Comparison of ENCODE assay signal across 10 cellular contexts in genomic region chr12:65827827-65828231, GRCh38. TPM values are rescaled to one million over a fixed set of nuclear protein-coding genes. Genes with fewer than 3 reads are reported as not detected.
DNase-seq lines count a peak whose midpoint lies in the region; FAIRE-seq and TF ChIP-seq lines count a peak whose summit lies in the region.
"Had no signal": no experiment of that assay in that cellular context is flagged by ENCODE, and none has a peak within 500 bp of the region (broad histone marks: within the 10 kb centered on the region; RNA-seq: fewer than 3 reads in every experiment).

No MANE protein-coding gene starts in this region.

- 47 to 51% methylated on average over 3 of the region's 3 CpGs for WGBS in GM23248 (ENCODE audit: low coverage in 1 of 2, low lambda C conversion rate in 2 of 2, missing lambda C conversion rate in 2 of 2), 2 experiments
- 70 to 80% (median 71%) methylated on average over 3 of the region's 3 CpGs for WGBS in small intestine, 3 donors
- 50 to 71% methylated on average over 3 of the region's 3 CpGs for WGBS in sigmoid colon, 2 donors

- DNase-seq in GM23248 (peak; percentile 29), SJSA1 (ENCODE audit: low read depth in 1 of 2, low spot score in 2 of 2) (peak; percentile 83 to 99), fibroblast of pulmonary artery (ENCODE audit: low read depth) (peak; percentile 53), osteoblast (ENCODE audit: insufficient read length, low spot score, missing footprints) (peak; percentile 25), vagina (ENCODE audit: extremely low spot score in 2 of 2) (no peak), small intestine (no peak), sigmoid colon (no peak), NCI-H524 (lab: John Stamatoyannopoulos, UW) (no peak)
- DNase-seq: NCI-H1930, T-helper 9 cell had no signal

- H3F3A ChIP-seq in GM23248 (ENCODE audit: insufficient read depth) = peaks cover 67% of the 10 kb centered on the region

- H3K27ac ChIP-seq in GM23248 (peak overlapping the region; percentile 75), SJSA1 (peak overlapping the region; percentile 81), osteoblast (ENCODE audit: low read depth, low read length) (peak overlapping the region; percentile 96), vagina (no peak overlapping the region), small intestine (ENCODE audit: low read depth in 1 of 2, low read length in 1 of 2) (no peak overlapping the region), sigmoid colon (no peak overlapping the region)

- peaks cover 77% of the 10 kb centered on the region for H3K79me2 ChIP-seq in GM23248 (ENCODE audit: insufficient read depth)
- peaks cover 84% of the 10 kb centered on the region for H3K79me2 ChIP-seq in osteoblast (ENCODE audit: insufficient read depth, low read length)

- peaks cover 24% of the 10 kb centered on the region; the same call in 1 of the 2 replicates for H3K36me3 ChIP-seq in GM23248 (ENCODE audit: low read depth)
- peaks cover 81% of the 10 kb centered on the region for H3K36me3 ChIP-seq in SJSA1
- H3K36me3 ChIP-seq in osteoblast (ENCODE audit: insufficient read depth, low read length) = peaks cover 42% of the 10 kb centered on the region
- no peaks in the 10 kb centered on the region for H3K36me3 ChIP-seq in vagina
- H3K36me3 ChIP-seq in small intestine (ENCODE audit: control insufficient read depth in 2 of 2, insufficient read depth in 2 of 2, low read length in 2 of 2) = no peaks in the 10 kb centered on the region
- no peaks in the 10 kb centered on the region for H3K36me3 ChIP-seq in sigmoid colon

- H3K9me3 ChIP-seq in GM23248 (ENCODE audit: low read depth) (no peaks in the 10 kb centered on the region), SJSA1 (replicated peaks) (peaks cover 7% of the 10 kb centered on the region), osteoblast (ENCODE audit: low read depth, low read length) (no peaks in the 10 kb centered on the region), vagina (no peaks in the 10 kb centered on the region), small intestine (ENCODE audit: control insufficient read depth, low read depth) (no peaks in the 10 kb centered on the region), sigmoid colon (no peaks in the 10 kb centered on the region)

- H3K4me3 ChIP-seq in GM23248 = peak overlapping the region; percentile 91
- H3K4me3 ChIP-seq in SJSA1 = peak overlapping the region; percentile 87
- peak overlapping the region; percentile 82 for H3K4me3 ChIP-seq in fibroblast of pulmonary artery (replicated peaks; ENCODE audit: low read depth, low read length)
- peak overlapping the region; percentile 90 for H3K4me3 ChIP-seq in osteoblast (ENCODE audit: insufficient read depth, low read length)
- H3K4me3 ChIP-seq in vagina = no peak overlapping the region
- H3K4me3 ChIP-seq in small intestine (ENCODE audit: low read depth in 1 of 2, low read length in 2 of 2) = no peak overlapping the region
- no peak overlapping the region for H3K4me3 ChIP-seq in sigmoid colon

- in situ Hi-C loops in GM23248 (cut with MboI) = no loop called here

- H3K4me2 ChIP-seq in GM23248 (ENCODE audit: unreplicated experiment) (peak overlapping the region; percentile 85), osteoblast (ENCODE audit: insufficient read depth, low read length) (peak overlapping the region; percentile 95)

- FAIRE-seq in small intestine (lab: Jason Lieb, UNC) = no peak

- H3K27me3 ChIP-seq in GM23248 (replicated peaks; ENCODE audit: insufficient read depth) = no peaks in the 10 kb centered on the region
- H3K27me3 ChIP-seq in SJSA1 (replicated peaks) = no peaks in the 10 kb centered on the region
- H3K27me3 ChIP-seq in osteoblast (ENCODE audit: insufficient read depth, low read length) = no peaks in the 10 kb centered on the region
- peaks cover 11% of the 10 kb centered on the region for H3K27me3 ChIP-seq in vagina
- H3K27me3 ChIP-seq in small intestine (ENCODE audit: control insufficient read depth in 2 of 2, insufficient read depth in 2 of 2, low read length in 2 of 2) = peaks cover 0 to 13% of the 10 kb centered on the region in 2 donors
- peaks cover 29 to 64% (median 34%) of the 10 kb centered on the region in 3 donors for H3K27me3 ChIP-seq in sigmoid colon

- TF ChIP-seq POLR2A in vagina (IDR thresholded peaks at IDR 0.05) (no peak), sigmoid colon (IDR thresholded peaks at IDR 0.05) (no peak)

- TF ChIP-seq CTCF in fibroblast of pulmonary artery (IDR thresholded peaks at IDR 0.05; ENCODE audit: low read length, missing control alignments) = no peak
- TF ChIP-seq CTCF in osteoblast (IDR thresholded peaks at IDR 0.05; ENCODE audit: extremely low read depth, low read depth, low read length) = no peak
- TF ChIP-seq CTCF in vagina (IDR thresholded peaks at IDR 0.05) = no peak
- TF ChIP-seq CTCF in sigmoid colon (IDR thresholded peaks at IDR 0.05) = no peak

- H2AFZ ChIP-seq in GM23248 (no peak overlapping the region), osteoblast (ENCODE audit: low read length) (no peak overlapping the region)

- intact Hi-C loops in vagina (cut with DNase I) (no loop called here), sigmoid colon (cut with DNase I) (no loop called here)

- peak overlapping the region; percentile 86 for H3K9ac ChIP-seq in GM23248

- TF ChIP-seq EP300 in sigmoid colon (IDR thresholded peaks at IDR 0.05) = no peak

- H3K4me1 ChIP-seq in GM23248 (ENCODE audit: insufficient read depth) = peaks cover 66% of the 10 kb centered on the region
- H3K4me1 ChIP-seq in SJSA1 (replicated peaks) = peaks cover 72% of the 10 kb centered on the region
- peaks cover 63% of the 10 kb centered on the region for H3K4me1 ChIP-seq in osteoblast (ENCODE audit: insufficient read depth, low read length)
- peaks cover 34% of the 10 kb centered on the region for H3K4me1 ChIP-seq in vagina
- H3K4me1 ChIP-seq in small intestine (ENCODE audit: control insufficient read depth in 2 of 2, insufficient read depth in 1 of 2, low read depth in 1 of 2, low read length in 1 of 2) = no peaks in the 10 kb centered on the region
- H3K4me1 ChIP-seq in sigmoid colon = peaks cover 0 to 35% (median 33%) of the 10 kb centered on the region in 4 donors

- no peaks in the 10 kb centered on the region for H3K9me2 ChIP-seq in GM23248 (ENCODE audit: insufficient read depth)

- H4K20me1 ChIP-seq in GM23248 (ENCODE audit: insufficient read depth) (no peaks in the 10 kb centered on the region), osteoblast (ENCODE audit: insufficient read depth, low read length) (no peaks in the 10 kb centered on the region)

RNA-seq across cellular contexts. Expression of gene HMGA2, which starts 3.5 kb away (rescaled TPM):
- 16.6 and 26.7 TPM in 2 replicates for total RNA-seq in GM23248 (2014; rRNA removed; shearing (Covaris generic))
- 6.4 and 7.8 TPM in 2 replicates for polyA plus RNA-seq in GM23248 (2016; fragmentation: Nextera tagmentation; extraction: Ambion mirVana)
- 278 and 326 TPM in 2 replicates for total RNA-seq in SJSA1 (2014; rRNA removed; shearing (Covaris generic))
- 15.9 and 19.7 TPM in 2 replicates for total RNA-seq in osteoblast
- 0.25 TPM for total RNA-seq in vagina
- 1 to 10 TPM in 2 of 3 donors, under 1 TPM in 1; 0.67 to 1.4 (median 1.1) TPM for polyA plus RNA-seq in small intestine
- total RNA-seq in sigmoid colon = under 1 TPM in 3 of 4 donors, not detected in 1; under 0.01 to 0.54 (median 0.36) TPM
- polyA plus RNA-seq in sigmoid colon = 1 to 10 TPM; 1.6 to 1.8 (median 1.6) TPM

Comparison
In these comparisons a context has a peak if more than half of its experiments do, and no peak if none do; other contexts are left out.
1. DNase-seq: peak in GM23248 (single experiment), SJSA1 (2 of 2), fibroblast of pulmonary artery (single experiment) and osteoblast (single experiment); none in vagina (0 of 2), small intestine (single experiment), sigmoid colon (single experiment) and NCI-H524 (0 of 2).
2. H3K27ac ChIP-seq: peak in GM23248 (single experiment), SJSA1 (single experiment) and osteoblast (single experiment); none in vagina (single experiment), small intestine (0 of 2) and sigmoid colon (0 of 4).
3. H3K4me3 ChIP-seq: peak in GM23248 (single experiment), SJSA1 (single experiment), fibroblast of pulmonary artery (single experiment) and osteoblast (single experiment); none in vagina (0 of 2), small intestine (0 of 2) and sigmoid colon (0 of 4).
4. RNA of gene HMGA2, which starts 3.5 kb away (total RNA-seq): 278 to 326 TPM in SJSA1; 16.6 to 26.7 TPM in GM23248, 15.9 to 19.7 TPM in osteoblast, under 0.01 to 0.54 TPM in sigmoid colon and 0.25 TPM in vagina (single experiment); every median in the first group is over 10 times any median in the second.